In genomic region chr16:67246081-67246944, GRCh38 we compare ENCODE assay signal across 8 cellular contexts.
DNase-seq lines count a peak whose midpoint lies in the region; ATAC-seq and TF ChIP-seq lines count a peak whose summit lies in the region.

No MANE protein-coding gene starts in this region.

- peak overlapping the region; percentile 71 for H3K9ac ChIP-seq in mucosa of stomach (ENCODE audit: low read length)

- DNase-seq in NK-92 treated with Interleukin-12 subunit alpha and Interleukin-12 subunit beta, amount 100 ng/mL, for 24 hours (lab: John Stamatoyannopoulos, UW) = peak; percentile 66
- DNase-seq in NK-92 (lab: John Stamatoyannopoulos, UW; ENCODE audit: unreplicated experiment) (no peak), NCI-H774 (lab: John Stamatoyannopoulos, UW) (peak; percentile 55), activated T-cell treated with anti-CD3 and anti-CD28 coated beads for 48 hours (ENCODE audit: low read depth) (peak; percentile 58), erythroblast (lab: John Stamatoyannopoulos, UW) (peak; percentile 75 to 81), superior temporal gyrus (ENCODE audit: extremely low spot score) (peak; percentile 31)

- peak; percentile 40 for TF ChIP-seq POLR2A in erythroblast (IDR thresholded peaks at IDR 0.05; ENCODE audit: low read length)

- no peaks in the 10 kb centered on the region for H3K9me3 ChIP-seq in mucosa of stomach (ENCODE audit: control insufficient read depth, low read length)

- H3K4me3 ChIP-seq in mucosa of stomach (ENCODE audit: low read length) = peak overlapping the region; percentile 66

- peaks cover 55% of the 10 kb centered on the region for H3K4me1 ChIP-seq in mucosa of stomach (ENCODE audit: control insufficient read depth, insufficient read depth, low read length)

- peak; percentile 9 for ATAC-seq in HG03039 (IDR thresholded peaks at IDR 0.05; ENCODE audit: unreplicated experiment)

- H3K27me3 ChIP-seq in mucosa of stomach (ENCODE audit: control insufficient read depth, insufficient read depth, low read length) = peaks cover 33% of the 10 kb centered on the region

- no peaks in the 10 kb centered on the region for H3K36me3 ChIP-seq in mucosa of stomach (ENCODE audit: control insufficient read depth, insufficient read depth, low read length)
